ENCODE assay signal across 1 cellular context in the genomic region with DNA sequence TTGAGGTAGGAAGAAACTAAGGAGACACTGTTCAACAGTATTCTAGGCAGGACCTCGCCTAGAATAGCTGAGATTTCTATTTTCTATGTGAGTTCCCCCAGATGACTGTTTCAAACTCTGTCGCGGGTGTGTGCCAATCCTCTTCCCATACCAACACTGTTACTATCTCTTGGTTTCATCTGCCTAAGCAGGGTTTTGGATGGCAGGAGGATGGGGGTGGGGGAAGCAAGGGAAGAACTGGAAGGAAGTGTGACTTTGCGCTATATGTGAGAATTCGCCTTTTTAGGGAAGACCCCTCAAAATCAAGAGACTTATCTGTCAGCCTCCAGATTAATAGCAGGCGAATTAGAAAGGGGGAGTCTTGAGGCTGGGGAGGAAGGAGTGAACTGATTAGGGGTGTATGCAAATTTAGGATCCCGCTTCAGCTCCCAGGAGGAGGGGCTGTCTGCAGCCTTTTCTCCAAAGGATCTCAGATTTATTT.
TF ChIP-seq lines count a peak whose summit lies in the region.

No MANE protein-coding gene starts in this region.

TF ChIP-seq in HEK293, 187 proteins besides CTCF, POLR2A, EP300 and RAD21 (continued from another document and continues in another):
- TF ChIP-seq, protein P1, sequence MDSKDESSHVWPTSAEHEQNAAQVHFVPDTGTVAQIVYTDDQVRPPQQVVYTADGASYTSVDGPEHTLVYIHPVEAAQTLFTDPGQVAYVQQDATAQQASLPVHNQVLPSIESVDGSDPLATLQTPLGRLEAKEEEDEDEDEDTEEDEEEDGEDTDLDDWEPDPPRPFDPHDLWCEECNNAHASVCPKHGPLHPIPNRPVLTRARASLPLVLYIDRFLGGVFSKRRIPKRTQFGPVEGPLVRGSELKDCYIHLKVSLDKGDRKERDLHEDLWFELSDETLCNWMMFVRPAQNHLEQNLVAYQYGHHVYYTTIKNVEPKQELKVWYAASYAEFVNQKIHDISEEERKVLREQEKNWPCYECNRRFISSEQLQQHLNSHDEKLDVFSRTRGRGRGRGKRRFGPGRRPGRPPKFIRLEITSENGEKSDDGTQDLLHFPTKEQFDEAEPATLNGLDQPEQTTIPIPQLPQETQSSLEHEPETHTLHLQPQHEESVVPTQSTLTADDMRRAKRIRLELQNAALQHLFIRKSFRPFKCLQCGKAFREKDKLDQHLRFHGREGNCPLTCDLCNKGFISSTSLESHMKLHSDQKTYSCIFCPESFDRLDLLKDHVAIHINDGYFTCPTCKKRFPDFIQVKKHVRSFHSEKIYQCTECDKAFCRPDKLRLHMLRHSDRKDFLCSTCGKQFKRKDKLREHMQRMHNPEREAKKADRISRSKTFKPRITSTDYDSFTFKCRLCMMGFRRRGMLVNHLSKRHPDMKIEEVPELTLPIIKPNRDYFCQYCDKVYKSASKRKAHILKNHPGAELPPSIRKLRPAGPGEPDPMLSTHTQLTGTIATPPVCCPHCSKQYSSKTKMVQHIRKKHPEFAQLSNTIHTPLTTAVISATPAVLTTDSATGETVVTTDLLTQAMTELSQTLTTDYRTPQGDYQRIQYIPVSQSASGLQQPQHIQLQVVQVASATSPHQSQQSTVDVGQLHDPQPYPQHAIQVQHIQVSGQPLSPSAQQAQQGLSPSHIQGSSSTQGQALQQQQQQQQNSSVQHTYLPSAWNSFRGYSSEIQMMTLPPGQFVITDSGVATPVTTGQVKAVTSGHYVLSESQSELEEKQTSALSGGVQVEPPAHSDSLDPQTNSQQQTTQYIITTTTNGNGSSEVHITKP (tag by site-specific recombination; IDR thresholded peaks at IDR 0.05) = peak; percentile 84
- TF ChIP-seq ZBTB7A (tag by site-specific recombination; IDR thresholded peaks at IDR 0.05; ENCODE audit: low read depth) (no peak), ZNF211 (tag by site-specific recombination; IDR thresholded peaks at IDR 0.05; ENCODE audit: low read depth) (no peak), ZNF133 (tag by site-specific recombination; IDR thresholded peaks at IDR 0.05) (no peak), ZNF157 (tag by site-specific recombination; IDR thresholded peaks at IDR 0.05) (no peak), ZNF175 (tag by site-specific recombination; IDR thresholded peaks at IDR 0.05) (no peak), SCRT2 (tag by site-specific recombination; IDR thresholded peaks at IDR 0.05) (no peak), ZNF114 (tag by site-specific recombination; IDR thresholded peaks at IDR 0.05) (no peak), ZNF830 (tag by site-specific recombination; IDR thresholded peaks at IDR 0.05; ENCODE audit: low read depth) (no peak), MZF1 (tag by site-specific recombination; IDR thresholded peaks at IDR 0.05; ENCODE audit: borderline replicate concordance) (no peak), ZNF514 (tag by site-specific recombination; IDR thresholded peaks at IDR 0.05) (no peak), ZNF292 (tag by site-specific recombination; IDR thresholded peaks at IDR 0.05; ENCODE audit: borderline replicate concordance, low read depth) (no peak), WT1 (tag by site-specific recombination; IDR thresholded peaks at IDR 0.05) (peak; percentile 48), YY1 (tag by site-specific recombination; IDR thresholded peaks at IDR 0.05) (no peak), ZNF366 (tag by site-specific recombination; conservative IDR thresholded peaks at IDR 0.05) (no peak; the same call in none of the 2 replicates), EGR2 (tag by site-specific recombination; IDR thresholded peaks at IDR 0.05; ENCODE audit: low read depth) (no peak), ZBTB21 (tag by site-specific recombination; IDR thresholded peaks at IDR 0.05) (no peak), ZNF138 (tag by site-specific recombination; IDR thresholded peaks at IDR 0.05; ENCODE audit: borderline replicate concordance) (no peak), ZNF10 (tag by site-specific recombination; IDR thresholded peaks at IDR 0.05) (no peak), ZNF544 (tag by site-specific recombination; IDR thresholded peaks at IDR 0.05) (no peak), BCL11A (tag by site-specific recombination; IDR thresholded peaks at IDR 0.05; ENCODE audit: low read depth) (no peak), ZNF677 (tag by site-specific recombination; IDR thresholded peaks at IDR 0.05) (no peak), ZNF214 (tag by site-specific recombination; IDR thresholded peaks at IDR 0.05; ENCODE audit: borderline replicate concordance) (no peak), ZBTB1 (tag by site-specific recombination; IDR thresholded peaks at IDR 0.05) (no peak), ZEB2 (tag by site-specific recombination; IDR thresholded peaks at IDR 0.05) (no peak), ZNF433 (tag by site-specific recombination; IDR thresholded peaks at IDR 0.05; ENCODE audit: low read depth) (peak; percentile 13; the same call in 1 of the 2 replicates), ZNF221 (tag by site-specific recombination; IDR thresholded peaks at IDR 0.05; ENCODE audit: borderline replicate concordance) (no peak), MEIS1 (CRISPR knock-in tag; IDR thresholded peaks at IDR 0.05; ENCODE audit: borderline replicate concordance) (no peak), ZNF350 (tag by site-specific recombination; IDR thresholded peaks at IDR 0.05) (no peak), ZNF140 (tag by site-specific recombination; IDR thresholded peaks at IDR 0.05) (no peak), ZNF777 (tag by site-specific recombination; IDR thresholded peaks at IDR 0.05; ENCODE audit: borderline replicate concordance) (no peak), ZNF768 (tag by site-specific recombination; IDR thresholded peaks at IDR 0.05) (no peak)
- TF ChIP-seq, protein P2, sequence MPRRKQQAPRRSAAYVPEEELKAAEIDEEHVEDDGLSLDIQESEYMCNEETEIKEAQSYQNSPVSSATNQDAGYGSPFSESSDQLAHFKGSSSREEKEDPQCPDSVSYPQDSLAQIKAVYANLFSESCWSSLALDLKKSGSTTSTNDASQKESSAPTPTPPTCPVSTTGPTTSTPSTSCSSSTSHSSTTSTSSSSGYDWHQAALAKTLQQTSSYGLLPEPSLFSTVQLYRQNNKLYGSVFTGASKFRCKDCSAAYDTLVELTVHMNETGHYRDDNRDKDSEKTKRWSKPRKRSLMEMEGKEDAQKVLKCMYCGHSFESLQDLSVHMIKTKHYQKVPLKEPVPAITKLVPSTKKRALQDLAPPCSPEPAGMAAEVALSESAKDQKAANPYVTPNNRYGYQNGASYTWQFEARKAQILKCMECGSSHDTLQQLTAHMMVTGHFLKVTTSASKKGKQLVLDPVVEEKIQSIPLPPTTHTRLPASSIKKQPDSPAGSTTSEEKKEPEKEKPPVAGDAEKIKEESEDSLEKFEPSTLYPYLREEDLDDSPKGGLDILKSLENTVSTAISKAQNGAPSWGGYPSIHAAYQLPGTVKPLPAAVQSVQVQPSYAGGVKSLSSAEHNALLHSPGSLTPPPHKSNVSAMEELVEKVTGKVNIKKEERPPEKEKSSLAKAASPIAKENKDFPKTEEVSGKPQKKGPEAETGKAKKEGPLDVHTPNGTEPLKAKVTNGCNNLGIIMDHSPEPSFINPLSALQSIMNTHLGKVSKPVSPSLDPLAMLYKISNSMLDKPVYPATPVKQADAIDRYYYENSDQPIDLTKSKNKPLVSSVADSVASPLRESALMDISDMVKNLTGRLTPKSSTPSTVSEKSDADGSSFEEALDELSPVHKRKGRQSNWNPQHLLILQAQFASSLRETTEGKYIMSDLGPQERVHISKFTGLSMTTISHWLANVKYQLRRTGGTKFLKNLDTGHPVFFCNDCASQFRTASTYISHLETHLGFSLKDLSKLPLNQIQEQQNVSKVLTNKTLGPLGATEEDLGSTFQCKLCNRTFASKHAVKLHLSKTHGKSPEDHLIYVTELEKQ (tag by site-specific recombination; IDR thresholded peaks at IDR 0.05; ENCODE audit: borderline replicate concordance) = no peak
- TF ChIP-seq, protein P3, sequence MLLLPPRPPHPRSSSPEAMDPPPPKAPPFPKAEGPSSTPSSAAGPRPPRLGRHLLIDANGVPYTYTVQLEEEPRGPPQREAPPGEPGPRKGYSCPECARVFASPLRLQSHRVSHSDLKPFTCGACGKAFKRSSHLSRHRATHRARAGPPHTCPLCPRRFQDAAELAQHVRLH (tag by site-specific recombination; IDR thresholded peaks at IDR 0.05) = no peak
- TF ChIP-seq, protein P4, sequence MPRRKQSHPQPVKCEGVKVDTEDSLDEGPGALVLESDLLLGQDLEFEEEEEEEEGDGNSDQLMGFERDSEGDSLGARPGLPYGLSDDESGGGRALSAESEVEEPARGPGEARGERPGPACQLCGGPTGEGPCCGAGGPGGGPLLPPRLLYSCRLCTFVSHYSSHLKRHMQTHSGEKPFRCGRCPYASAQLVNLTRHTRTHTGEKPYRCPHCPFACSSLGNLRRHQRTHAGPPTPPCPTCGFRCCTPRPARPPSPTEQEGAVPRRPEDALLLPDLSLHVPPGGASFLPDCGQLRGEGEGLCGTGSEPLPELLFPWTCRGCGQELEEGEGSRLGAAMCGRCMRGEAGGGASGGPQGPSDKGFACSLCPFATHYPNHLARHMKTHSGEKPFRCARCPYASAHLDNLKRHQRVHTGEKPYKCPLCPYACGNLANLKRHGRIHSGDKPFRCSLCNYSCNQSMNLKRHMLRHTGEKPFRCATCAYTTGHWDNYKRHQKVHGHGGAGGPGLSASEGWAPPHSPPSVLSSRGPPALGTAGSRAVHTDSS (tag by site-specific recombination; IDR thresholded peaks at IDR 0.05) = 0 out of 2 replicates have a peak, but pooled peaks have one; percentile 3
- TF ChIP-seq, protein P5, sequence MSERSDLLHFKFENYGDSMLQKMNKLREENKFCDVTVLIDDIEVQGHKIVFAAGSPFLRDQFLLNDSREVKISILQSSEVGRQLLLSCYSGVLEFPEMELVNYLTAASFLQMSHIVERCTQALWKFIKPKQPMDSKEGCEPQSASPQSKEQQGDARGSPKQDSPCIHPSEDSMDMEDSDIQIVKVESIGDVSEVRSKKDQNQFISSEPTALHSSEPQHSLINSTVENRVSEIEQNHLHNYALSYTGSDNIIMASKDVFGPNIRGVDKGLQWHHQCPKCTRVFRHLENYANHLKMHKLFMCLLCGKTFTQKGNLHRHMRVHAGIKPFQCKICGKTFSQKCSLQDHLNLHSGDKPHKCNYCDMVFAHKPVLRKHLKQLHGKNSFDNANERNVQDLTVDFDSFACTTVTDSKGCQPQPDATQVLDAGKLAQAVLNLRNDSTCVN (tag by site-specific recombination; optimal IDR thresholded peaks at IDR 0.05) = no peak
- TF ChIP-seq, protein P6, sequence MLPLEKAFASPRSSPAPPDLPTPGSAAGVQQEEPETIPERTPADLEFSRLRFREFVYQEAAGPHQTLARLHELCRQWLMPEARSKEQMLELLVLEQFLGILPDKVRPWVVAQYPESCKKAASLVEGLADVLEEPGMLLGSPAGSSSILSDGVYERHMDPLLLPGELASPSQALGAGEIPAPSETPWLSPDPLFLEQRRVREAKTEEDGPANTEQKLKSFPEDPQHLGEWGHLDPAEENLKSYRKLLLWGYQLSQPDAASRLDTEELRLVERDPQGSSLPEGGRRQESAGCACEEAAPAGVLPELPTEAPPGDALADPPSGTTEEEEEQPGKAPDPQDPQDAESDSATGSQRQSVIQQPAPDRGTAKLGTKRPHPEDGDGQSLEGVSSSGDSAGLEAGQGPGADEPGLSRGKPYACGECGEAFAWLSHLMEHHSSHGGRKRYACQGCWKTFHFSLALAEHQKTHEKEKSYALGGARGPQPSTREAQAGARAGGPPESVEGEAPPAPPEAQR (tag by site-specific recombination; IDR thresholded peaks at IDR 0.05) = no peak
- TF ChIP-seq, protein P7, sequence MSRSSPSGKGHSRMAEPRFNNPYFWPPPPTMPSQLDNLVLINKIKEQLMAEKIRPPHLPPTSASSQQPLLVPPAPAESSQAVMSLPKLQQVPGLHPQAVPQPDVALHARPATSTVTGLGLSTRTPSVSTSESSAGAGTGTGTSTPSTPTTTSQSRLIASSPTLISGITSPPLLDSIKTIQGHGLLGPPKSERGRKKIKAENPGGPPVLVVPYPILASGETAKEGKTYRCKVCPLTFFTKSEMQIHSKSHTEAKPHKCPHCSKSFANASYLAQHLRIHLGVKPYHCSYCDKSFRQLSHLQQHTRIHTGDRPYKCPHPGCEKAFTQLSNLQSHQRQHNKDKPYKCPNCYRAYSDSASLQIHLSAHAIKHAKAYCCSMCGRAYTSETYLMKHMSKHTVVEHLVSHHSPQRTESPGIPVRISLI (tag by site-specific recombination; IDR thresholded peaks at IDR 0.05) = 0 out of 2 replicates have a peak, but pooled peaks have one; percentile 34
- TF ChIP-seq, protein P8, sequence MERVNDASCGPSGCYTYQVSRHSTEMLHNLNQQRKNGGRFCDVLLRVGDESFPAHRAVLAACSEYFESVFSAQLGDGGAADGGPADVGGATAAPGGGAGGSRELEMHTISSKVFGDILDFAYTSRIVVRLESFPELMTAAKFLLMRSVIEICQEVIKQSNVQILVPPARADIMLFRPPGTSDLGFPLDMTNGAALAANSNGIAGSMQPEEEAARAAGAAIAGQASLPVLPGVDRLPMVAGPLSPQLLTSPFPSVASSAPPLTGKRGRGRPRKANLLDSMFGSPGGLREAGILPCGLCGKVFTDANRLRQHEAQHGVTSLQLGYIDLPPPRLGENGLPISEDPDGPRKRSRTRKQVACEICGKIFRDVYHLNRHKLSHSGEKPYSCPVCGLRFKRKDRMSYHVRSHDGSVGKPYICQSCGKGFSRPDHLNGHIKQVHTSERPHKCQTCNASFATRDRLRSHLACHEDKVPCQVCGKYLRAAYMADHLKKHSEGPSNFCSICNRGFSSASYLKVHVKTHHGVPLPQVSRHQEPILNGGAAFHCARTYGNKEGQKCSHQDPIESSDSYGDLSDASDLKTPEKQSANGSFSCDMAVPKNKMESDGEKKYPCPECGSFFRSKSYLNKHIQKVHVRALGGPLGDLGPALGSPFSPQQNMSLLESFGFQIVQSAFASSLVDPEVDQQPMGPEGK (tag by site-specific recombination; IDR thresholded peaks at IDR 0.05) = no peak
- TF ChIP-seq, protein P9, sequence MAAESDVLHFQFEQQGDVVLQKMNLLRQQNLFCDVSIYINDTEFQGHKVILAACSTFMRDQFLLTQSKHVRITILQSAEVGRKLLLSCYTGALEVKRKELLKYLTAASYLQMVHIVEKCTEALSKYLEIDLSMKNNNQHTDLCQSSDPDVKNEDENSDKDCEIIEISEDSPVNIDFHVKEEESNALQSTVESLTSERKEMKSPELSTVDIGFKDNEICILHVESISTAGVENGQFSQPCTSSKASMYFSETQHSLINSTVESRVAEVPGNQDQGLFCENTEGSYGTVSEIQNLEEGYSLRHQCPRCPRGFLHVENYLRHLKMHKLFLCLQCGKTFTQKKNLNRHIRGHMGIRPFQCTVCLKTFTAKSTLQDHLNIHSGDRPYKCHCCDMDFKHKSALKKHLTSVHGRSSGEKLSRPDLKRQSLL (tag by site-specific recombination; IDR thresholded peaks at IDR 0.05) = no peak
- TF ChIP-seq, protein P10, sequence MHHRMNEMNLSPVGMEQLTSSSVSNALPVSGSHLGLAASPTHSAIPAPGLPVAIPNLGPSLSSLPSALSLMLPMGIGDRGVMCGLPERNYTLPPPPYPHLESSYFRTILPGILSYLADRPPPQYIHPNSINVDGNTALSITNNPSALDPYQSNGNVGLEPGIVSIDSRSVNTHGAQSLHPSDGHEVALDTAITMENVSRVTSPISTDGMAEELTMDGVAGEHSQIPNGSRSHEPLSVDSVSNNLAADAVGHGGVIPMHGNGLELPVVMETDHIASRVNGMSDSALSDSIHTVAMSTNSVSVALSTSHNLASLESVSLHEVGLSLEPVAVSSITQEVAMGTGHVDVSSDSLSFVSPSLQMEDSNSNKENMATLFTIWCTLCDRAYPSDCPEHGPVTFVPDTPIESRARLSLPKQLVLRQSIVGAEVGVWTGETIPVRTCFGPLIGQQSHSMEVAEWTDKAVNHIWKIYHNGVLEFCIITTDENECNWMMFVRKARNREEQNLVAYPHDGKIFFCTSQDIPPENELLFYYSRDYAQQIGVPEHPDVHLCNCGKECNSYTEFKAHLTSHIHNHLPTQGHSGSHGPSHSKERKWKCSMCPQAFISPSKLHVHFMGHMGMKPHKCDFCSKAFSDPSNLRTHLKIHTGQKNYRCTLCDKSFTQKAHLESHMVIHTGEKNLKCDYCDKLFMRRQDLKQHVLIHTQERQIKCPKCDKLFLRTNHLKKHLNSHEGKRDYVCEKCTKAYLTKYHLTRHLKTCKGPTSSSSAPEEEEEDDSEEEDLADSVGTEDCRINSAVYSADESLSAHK (tag by site-specific recombination; IDR thresholded peaks at IDR 0.05) = peak; percentile 50; the same call in 1 of the 2 replicates
